ENCODE assay signal across 8 cellular contexts in genomic region chr6:68673255-68673654, GRCh38. TPM values are rescaled to one million over a fixed set of nuclear protein-coding genes. Genes with fewer than 3 reads are reported as not detected.
"Had no signal": no experiment of that assay in that cellular context is flagged by ENCODE, and none has a peak within 500 bp of the region (broad histone marks: within the 10 kb centered on the region; RNA-seq: fewer than 3 reads in every experiment).

No MANE protein-coding gene starts in this region.

- H3K4me3 ChIP-seq: GM23248, HAP-1 had no signal

- DNase-seq: GM23248, GOT3, H7, HFFc6 had no signal

- H3K36me3 ChIP-seq: HAP-1 had no signal

- ATAC-seq: HCT116, HepG2 had no signal

- H2AFZ ChIP-seq: GM23248 had no signal

- H3K9me3 ChIP-seq: HAP-1 had no signal

- H3K9ac ChIP-seq: GM23248 had no signal

- H3K4me1 ChIP-seq: HAP-1 had no signal

- H3K27ac ChIP-seq: GM23248 had no signal

RNA-seq across cellular contexts. Expression of gene ADGRB3, which starts 38.2 kb away (rescaled TPM):
- total RNA-seq: GM23248, HepG2 had no signal
- polyA plus RNA-seq: GM23248, HepG2, IgD-negative memory B cell had no signal
